ENCODE assay signal across 8 cellular contexts in genomic region chr6:111625511-111626331, GRCh38. TPM values are rescaled to one million over a fixed set of nuclear protein-coding genes. Genes with fewer than 3 reads are reported as not detected.
A peak's percentile ranks its signal among the peaks of the same experiment; 100 is the strongest.
DNase-seq lines count a peak whose midpoint lies in the region; ATAC-seq lines count a peak whose summit lies in the region.

No MANE protein-coding gene starts in this region.

- no peak overlapping the region for H2BK15ac ChIP-seq in neuronal stem cell (ENCODE audit: low read length)

- H3K18ac ChIP-seq in neuronal stem cell (ENCODE audit: low read length): no peak overlapping the region

- H2BK120ac ChIP-seq in neuronal stem cell (ENCODE audit: low read depth, low read length): no peak overlapping the region

- no peaks in the 10 kb centered on the region for H3K27me3 ChIP-seq in neuronal stem cell (ENCODE audit: control insufficient read depth in 3 of 3, insufficient read depth in 3 of 3, low read depth in 1 of 3, low read length in 3 of 3)

- H2AK5ac ChIP-seq in neuronal stem cell (ENCODE audit: low read depth, low read length): no peak overlapping the region

- no peak overlapping the region for H3K4me2 ChIP-seq in neuronal stem cell (ENCODE audit: insufficient read depth, low read length, poor library complexity, severe bottlenecking)

- H3K4ac ChIP-seq in neuronal stem cell (ENCODE audit: low read length): no peak overlapping the region

- H3K4me1 ChIP-seq in neuronal stem cell (ENCODE audit: control insufficient read depth in 2 of 2, insufficient read depth in 1 of 2, low read depth in 1 of 2, low read length in 2 of 2): peaks cover 3 to 8% of the 10 kb centered on the region in 2 donors

- H3K9me3 ChIP-seq in neuronal stem cell (replicated peaks in 1 of 2; ENCODE audit: control insufficient read depth in 2 of 2, insufficient read depth in 1 of 2, low read depth in 1 of 2, low read length in 2 of 2): peaks cover 0 to 5% of the 10 kb centered on the region in 2 donors

- H2BK12ac ChIP-seq in neuronal stem cell (ENCODE audit: low read length): no peak overlapping the region

- H3K27ac ChIP-seq in neuronal stem cell (replicated peaks; ENCODE audit: low read length): no peak overlapping the region

- no peaks in the 10 kb centered on the region for H3K36me3 ChIP-seq in neuronal stem cell (replicated peaks in 1 of 2; ENCODE audit: control insufficient read depth in 2 of 2, insufficient read depth in 2 of 2, low read length in 2 of 2)

- H4K91ac ChIP-seq in neuronal stem cell (ENCODE audit: low read depth, low read length, poor library complexity): no peak overlapping the region

- no peak for ATAC-seq in GM19452 (IDR thresholded peaks at IDR 0.05; ENCODE audit: unreplicated experiment)

- no peak overlapping the region for H2BK5ac ChIP-seq in neuronal stem cell (ENCODE audit: low read length)

- no peak overlapping the region for H3K4me3 ChIP-seq in neuronal stem cell (ENCODE audit: low read length in 2 of 2)

- peak overlapping the region; percentile 73 for H2AFZ ChIP-seq in neuronal stem cell (ENCODE audit: low read length)

- no peaks in the 10 kb centered on the region for H3K79me1 ChIP-seq in neuronal stem cell (ENCODE audit: low read depth, low read length)

- H4K8ac ChIP-seq in neuronal stem cell (ENCODE audit: low read depth, low read length): no peak overlapping the region

- H3K14ac ChIP-seq in neuronal stem cell (ENCODE audit: low read length): no peak overlapping the region

- peak; percentile 52 for DNase-seq in AG20443 (ENCODE audit: low spot score)
- DNase-seq in NCI-H2171 (lab: John Stamatoyannopoulos, UW): peak; percentile 68
- DNase-seq in epidermal melanocyte (ENCODE audit: insufficient read length, low spot score): peak; percentile 64
- no peak for DNase-seq in neuronal stem cell (ENCODE audit: low spot score)
- DNase-seq in cerebellum (ENCODE audit: low spot score): no peak
- no peak for DNase-seq in effector CD8-positive, alpha-beta T cell (lab: John Stamatoyannopoulos, UW)
- DNase-seq in CD1c-positive myeloid dendritic cell (ENCODE audit: extremely low spot score): no peak

- no peak overlapping the region for H3K9ac ChIP-seq in neuronal stem cell (ENCODE audit: low read depth, low read length, poor library complexity)

- no CpG with 5 or more reads among the region's 17 CpGs for WGBS in neuronal stem cell (ENCODE audit: extremely low coverage in 2 of 2, insufficient read length in 2 of 2, insufficient replicate concordance in 1 of 2), 2 donors

- no peak overlapping the region for H3K23ac ChIP-seq in neuronal stem cell (ENCODE audit: low read depth, low read length, poor library complexity)

RNA-seq across cellular contexts. Expression of gene TRAF3IP2, which starts 20.0 kb away (rescaled TPM):
- polyA plus RNA-seq in neuronal stem cell (2013, experiment 1 of 2): 2.5 TPM
- 2.1 TPM for polyA plus RNA-seq in neuronal stem cell (2013, experiment 2 of 2)
- 7.7 TPM for total RNA-seq in cerebellum

Comparison
In these comparisons a context has a peak if more than half of its experiments do, and no peak if none do; other contexts are left out.
1. DNase-seq: peak in AG20443 (single experiment), NCI-H2171 (single experiment) and epidermal melanocyte (single experiment); none in neuronal stem cell (single experiment), cerebellum (single experiment), effector CD8-positive, alpha-beta T cell (single experiment) and CD1c-positive myeloid dendritic cell (single experiment).